In the genomic region with DNA sequence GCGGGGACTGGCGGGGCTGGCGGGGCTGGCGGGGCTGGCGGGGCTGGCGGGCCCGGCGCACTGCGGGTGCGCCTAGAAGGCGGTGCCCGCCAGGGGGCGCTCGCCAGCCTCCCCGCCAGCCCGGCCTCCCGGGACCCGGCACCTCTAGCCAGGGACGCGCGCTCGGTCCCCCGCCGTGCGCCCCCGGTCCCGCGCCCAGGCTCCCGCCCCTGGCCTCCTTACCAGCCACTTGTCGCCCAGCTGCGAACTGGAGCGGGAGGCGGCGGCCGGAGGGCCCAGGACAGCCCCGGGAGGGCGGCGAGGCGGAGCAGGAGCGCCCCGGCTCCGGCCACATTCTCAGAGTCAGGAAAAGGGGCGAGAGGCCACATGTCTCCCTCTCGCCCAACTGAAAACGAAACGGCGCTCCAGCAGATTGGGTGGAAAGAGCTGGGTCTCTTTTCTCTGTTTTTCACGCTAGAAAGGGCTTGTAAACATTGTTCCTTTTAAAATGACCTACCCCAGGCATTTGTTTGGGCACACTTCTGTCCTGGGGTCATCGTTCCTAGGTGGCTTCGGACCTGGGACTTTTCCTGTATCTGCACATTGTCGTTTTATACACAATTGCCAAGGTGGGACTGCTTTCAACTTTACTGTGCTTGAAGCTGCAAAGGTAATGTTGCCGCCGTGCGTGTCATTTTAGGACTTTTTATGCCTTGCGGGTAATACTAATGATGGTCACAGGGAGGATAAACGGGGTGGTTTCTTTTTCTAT, we compare ENCODE assay signal across 7 cellular contexts. TPM values are rescaled to one million over a fixed set of nuclear protein-coding genes. Genes with fewer than 3 reads are reported as not detected.
DNase-seq lines count a peak whose midpoint lies in the region; ATAC-seq and TF ChIP-seq lines count a peak whose summit lies in the region.

No MANE protein-coding gene starts in this region.

- peak overlapping the region; percentile 98 for H3K27ac Mint-ChIP-seq in activated CD8-positive, alpha-beta T cell treated with anti-CD3 and anti-CD28 coated beads for 36 hours

- peak overlapping the region; percentile 98 for H3K4me3 Mint-ChIP-seq in activated CD8-positive, alpha-beta T cell treated with anti-CD3 and anti-CD28 coated beads for 36 hours

- intact Hi-C loops in activated CD8-positive, alpha-beta T cell treated with anti-CD3 and anti-CD28 coated beads for 36 hours (cut with micrococcal nuclease), result loop anchor here (2.0 to 10.0 kb wide), 5 partner anchors 20 to 526 kb away; no protein-coding TSS in a partner anchor

- peak; percentile 70 for DNase-seq in NAMALWA (ENCODE audit: low spot score)
- peak; percentile 87 for DNase-seq in activated CD8-positive, alpha-beta T cell treated with anti-CD3 and anti-CD28 coated beads for 36 hours
- peak; percentile 80 for DNase-seq in effector CD4-positive, alpha-beta T cell
- DNase-seq in lung (ENCODE audit: low spot score), result peak; percentile 74
- peak; percentile 75 to 94 (median 79) for DNase-seq in stimulated activated CD4-positive, alpha-beta T cell treated with anti-CD3 and anti-CD28 coated beads, TNF-alpha, amount 100 ng/mL, for 4 hours (ENCODE audit: low read depth in 3 of 3)

- H3K9me3 Mint-ChIP-seq in activated CD8-positive, alpha-beta T cell treated with anti-CD3 and anti-CD28 coated beads for 36 hours, result no peaks in the 10 kb centered on the region

- peaks cover 73% of the 10 kb centered on the region for H3K36me3 Mint-ChIP-seq in activated CD8-positive, alpha-beta T cell treated with anti-CD3 and anti-CD28 coated beads for 36 hours (ENCODE audit: low read depth)

- TF ChIP-seq CTCF in GM12873 (IDR thresholded peaks at IDR 0.05; ENCODE audit: insufficient read depth, low read depth, low read length, missing control alignments) (peak; percentile 57), HEK293 (tag by site-specific recombination; IDR thresholded peaks at IDR 0.05) (no peak), lung (IDR thresholded peaks at IDR 0.05; ENCODE audit: control extremely low read depth, extremely low read depth) (no peak)
- TF ChIP-seq CTCF in activated CD8-positive, alpha-beta T cell treated with anti-CD3 and anti-CD28 coated beads for 36 hours (IDR thresholded peaks at IDR 0.05), result peak; percentile 40

- H3K4me1 ChIP-seq in HEK293 (ENCODE audit: control insufficient read depth, insufficient read depth, low read length) (peaks cover 5% of the 10 kb centered on the region), lung (ENCODE audit: control insufficient read depth in 2 of 2, insufficient read depth in 2 of 2, low read length in 2 of 2) (peaks cover 0 to 1% of the 10 kb centered on the region in 2 donors)

- no peaks in the 10 kb centered on the region for H3K27me3 ChIP-seq in lung (ENCODE audit: control insufficient read depth, insufficient read depth)

- H3K4me3 ChIP-seq in HEK293 (ENCODE audit: low read depth, low read length) (peak overlapping the region; percentile 69), lung (peak overlapping the region; percentile 51)

- H3K9me3 ChIP-seq in HEK293 (ENCODE audit: control insufficient read depth, insufficient read depth, low read depth, low read length) (no peaks in the 10 kb centered on the region), lung (ENCODE audit: control insufficient read depth in 2 of 2, insufficient read depth in 1 of 2, low read length in 1 of 2) (peaks cover 0 to 1% of the 10 kb centered on the region in 2 donors)

- 1% methylated on average over 36 to 56 of the region's 56 CpGs for WGBS in lung, 2 donors

- CTCF ChIA-PET in HEK293 (lab: Yijun Ruan, JAX), result interaction anchor here (0.6 to 1.6 kb wide), 15 partner anchors 8 to 945 kb away, joined by 3 to 7 read pairs (median 4); no protein-coding TSS in a partner anchor
- CTCF ChIA-PET in activated CD8-positive, alpha-beta T cell treated with anti-CD3 and anti-CD28 coated beads for 36 hours (lab: Charles Lee), result interaction anchor here (0.6 to 4.3 kb wide), 33 partner anchors 9 to 164 kb away, joined by 3 to 45 read pairs (median 5); no protein-coding TSS in a partner anchor

- peak overlapping the region; percentile 68; the same call in 1 of the 2 replicates for H3K27ac ChIP-seq in HEK293 (ENCODE audit: extremely low read depth, low read depth, low read length)
- peak overlapping the region in 1 of 2 donors; percentile 75 for H3K27ac ChIP-seq in lung (ENCODE audit: low read depth in 1 of 2, low read length in 1 of 2)

- peaks cover 0 to 12% of the 10 kb centered on the region in 2 experiments; a peak in 2 of 3 replicates for H3K36me3 ChIP-seq in HEK293 (ENCODE audit: control insufficient read depth in 2 of 2, insufficient read depth in 1 of 2, low read length in 2 of 2)
- no peaks in the 10 kb centered on the region for H3K36me3 ChIP-seq in lung (ENCODE audit: control insufficient read depth in 2 of 2, insufficient read depth in 2 of 2, low read length in 2 of 2)

- POLR2A ChIA-PET in HEK293 (lab: Yijun Ruan, JAX), result interaction anchor here (0.6 to 1.9 kb wide), 3 partner anchors 12 to 95 kb away, joined by 3 to 6 read pairs (median 3); no protein-coding TSS in a partner anchor
- POLR2A ChIA-PET in activated CD8-positive, alpha-beta T cell treated with anti-CD3 and anti-CD28 coated beads for 36 hours (lab: Charles Lee), result interaction anchor here (0.5 to 6.4 kb wide), 18 partner anchors 13 to 770 kb away, joined by 3 to 85 read pairs (median 6); no protein-coding TSS in a partner anchor

- ATAC-seq in activated CD8-positive, alpha-beta T cell treated with anti-CD3 and anti-CD28 coated beads for 36 hours, result peak; percentile 56
- ATAC-seq in lung (ENCODE audit: insufficient read depth, low FRiP score), result peak; percentile 95

- no peaks in the 10 kb centered on the region for H3K27me3 Mint-ChIP-seq in activated CD8-positive, alpha-beta T cell treated with anti-CD3 and anti-CD28 coated beads for 36 hours

- H3K4me1 Mint-ChIP-seq in activated CD8-positive, alpha-beta T cell treated with anti-CD3 and anti-CD28 coated beads for 36 hours (ENCODE audit: low read depth), result peaks cover 41% of the 10 kb centered on the region

TF ChIP-seq in HEK293, 187 proteins besides CTCF, POLR2A, EP300 and RAD21 (continues in another document):
- TF ChIP-seq ZNF341 (tag by site-specific recombination; IDR thresholded peaks at IDR 0.05; ENCODE audit: low read depth), result peak; percentile 65
- no peak for TF ChIP-seq ZNF548 (tag by site-specific recombination; IDR thresholded peaks at IDR 0.05)
- TF ChIP-seq ZNF791 (tag by site-specific recombination; IDR thresholded peaks at IDR 0.05), result no peak
- peak; percentile 18; the same call in 1 of the 2 replicates for TF ChIP-seq KLF8 (tag by site-specific recombination; IDR thresholded peaks at IDR 0.05)
- TF ChIP-seq ZBTB20 (tag by site-specific recombination; IDR thresholded peaks at IDR 0.05), result peak; percentile 51; the same call in 1 of the 2 replicates
- peak; percentile 70 for TF ChIP-seq GLIS2 (tag by site-specific recombination; IDR thresholded peaks at IDR 0.05)
- no peak for TF ChIP-seq MYNN (tag by site-specific recombination; IDR thresholded peaks at IDR 0.05; ENCODE audit: borderline replicate concordance)
- TF ChIP-seq, protein P1, sequence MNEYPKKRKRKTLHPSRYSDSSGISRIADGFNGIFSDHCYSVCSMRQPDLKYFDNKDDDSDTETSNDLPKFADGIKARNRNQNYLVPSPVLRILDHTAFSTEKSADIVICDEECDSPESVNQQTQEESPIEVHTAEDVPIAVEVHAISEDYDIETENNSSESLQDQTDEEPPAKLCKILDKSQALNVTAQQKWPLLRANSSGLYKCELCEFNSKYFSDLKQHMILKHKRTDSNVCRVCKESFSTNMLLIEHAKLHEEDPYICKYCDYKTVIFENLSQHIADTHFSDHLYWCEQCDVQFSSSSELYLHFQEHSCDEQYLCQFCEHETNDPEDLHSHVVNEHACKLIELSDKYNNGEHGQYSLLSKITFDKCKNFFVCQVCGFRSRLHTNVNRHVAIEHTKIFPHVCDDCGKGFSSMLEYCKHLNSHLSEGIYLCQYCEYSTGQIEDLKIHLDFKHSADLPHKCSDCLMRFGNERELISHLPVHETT (tag by site-specific recombination; IDR thresholded peaks at IDR 0.05), result no peak
- TF ChIP-seq ZNF501 (tag by site-specific recombination; IDR thresholded peaks at IDR 0.05), result peak; percentile 57
- peak; percentile 34; the same call in 1 of the 2 replicates for TF ChIP-seq ZXDB (tag by site-specific recombination; IDR thresholded peaks at IDR 0.05)
- no peak for TF ChIP-seq ZNF16 (tag by site-specific recombination; IDR thresholded peaks at IDR 0.05; ENCODE audit: low read depth)
- TF ChIP-seq ZSCAN30 (tag by site-specific recombination; IDR thresholded peaks at IDR 0.05), result peak; percentile 79
- TF ChIP-seq, protein P2, sequence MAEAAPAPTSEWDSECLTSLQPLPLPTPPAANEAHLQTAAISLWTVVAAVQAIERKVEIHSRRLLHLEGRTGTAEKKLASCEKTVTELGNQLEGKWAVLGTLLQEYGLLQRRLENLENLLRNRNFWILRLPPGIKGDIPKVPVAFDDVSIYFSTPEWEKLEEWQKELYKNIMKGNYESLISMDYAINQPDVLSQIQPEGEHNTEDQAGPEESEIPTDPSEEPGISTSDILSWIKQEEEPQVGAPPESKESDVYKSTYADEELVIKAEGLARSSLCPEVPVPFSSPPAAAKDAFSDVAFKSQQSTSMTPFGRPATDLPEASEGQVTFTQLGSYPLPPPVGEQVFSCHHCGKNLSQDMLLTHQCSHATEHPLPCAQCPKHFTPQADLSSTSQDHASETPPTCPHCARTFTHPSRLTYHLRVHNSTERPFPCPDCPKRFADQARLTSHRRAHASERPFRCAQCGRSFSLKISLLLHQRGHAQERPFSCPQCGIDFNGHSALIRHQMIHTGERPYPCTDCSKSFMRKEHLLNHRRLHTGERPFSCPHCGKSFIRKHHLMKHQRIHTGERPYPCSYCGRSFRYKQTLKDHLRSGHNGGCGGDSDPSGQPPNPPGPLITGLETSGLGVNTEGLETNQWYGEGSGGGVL (tag by site-specific recombination; IDR thresholded peaks at IDR 0.05), result peak; percentile 35; the same call in 1 of the 2 replicates
- peak; percentile 88 for TF ChIP-seq ZBTB8A (tag by site-specific recombination; IDR thresholded peaks at IDR 0.05)
- TF ChIP-seq ZNF837 (tag by site-specific recombination; IDR thresholded peaks at IDR 0.05), result no peak
- TF ChIP-seq PRDM1 (tag by site-specific recombination; IDR thresholded peaks at IDR 0.05), result peak; percentile 85
- peak; percentile 42; the same call in 1 of the 2 replicates for TF ChIP-seq IKZF3 (tag by site-specific recombination; IDR thresholded peaks at IDR 0.05)
- peak; percentile 72 for TF ChIP-seq SCRT2 (tag by site-specific recombination; IDR thresholded peaks at IDR 0.05)
- TF ChIP-seq SP3 (tag by site-specific recombination; IDR thresholded peaks at IDR 0.05), result peak; percentile 47

RNA-seq across cellular contexts. Expression of a gene that starts 0.4 kb away (rescaled TPM):
- 10 to 100 TPM; 46.3 to 47.1 TPM for total RNA-seq in activated CD8-positive, alpha-beta T cell treated with anti-CD3 and anti-CD28 coated beads for 36 hours
- 1 to 10 TPM; 8.5 to 9.1 TPM for total RNA-seq in lung
- 1 to 10 TPM; 2.8 to 5.9 TPM for polyA plus RNA-seq in lung

Comparison
In these comparisons a context has a peak if more than half of its experiments do, and no peak if none do; other contexts are left out.
1. CTCF ChIP-seq: peak in GM12873 (single experiment) and activated CD8-positive, alpha-beta T cell treated with anti-CD3 and anti-CD28 coated beads for 36 hours (single experiment); none in HEK293 (single experiment) and lung (single experiment).
2. RNA of a gene that starts 0.4 kb away (total RNA-seq): 46.3 to 47.1 TPM in activated CD8-positive, alpha-beta T cell treated with anti-CD3 and anti-CD28 coated beads for 36 hours; 8.5 to 9.1 TPM in lung; every median in the first group is over 4 times any median in the second.
3. Peak in every context shown above with its lines, with median percentiles within 50 percentile points of each other: DNase-seq.